Comparison of ENCODE assay signal across 8 cellular contexts in the genomic region with DNA sequence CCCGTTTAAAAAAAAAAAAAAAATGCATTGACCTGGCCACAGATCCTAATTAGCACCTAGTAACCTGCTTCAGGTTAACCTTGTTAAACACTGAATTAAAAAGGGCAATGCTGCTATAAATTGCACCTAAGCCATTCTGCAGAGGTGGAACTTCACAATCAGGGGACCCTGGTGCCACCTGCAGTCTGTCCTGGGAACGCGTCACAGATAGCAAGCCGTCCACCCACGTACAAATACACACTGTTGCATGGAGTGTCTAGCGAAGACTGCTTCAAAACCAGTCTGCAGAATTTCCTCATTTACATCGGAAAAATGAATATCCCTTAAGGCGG.
A peak's percentile ranks its signal among the peaks of the same experiment; 100 is the strongest.
DNase-seq lines count a peak whose midpoint lies in the region; ATAC-seq and TF ChIP-seq lines count a peak whose summit lies in the region.

No MANE protein-coding gene starts in this region.

- H3K9ac ChIP-seq in duodenal mucosa (ENCODE audit: low read depth in 1 of 2, low read length in 2 of 2) = peak overlapping the region in 1 of 2 donors; percentile 14

- TF ChIP-seq POLR2A in tibial nerve (IDR thresholded peaks at IDR 0.05) = no peak

- peaks cover 8% of the 10 kb centered on the region for H3K9me3 Mint-ChIP-seq in mesothelial cell of epicardium

- no peak for TF ChIP-seq EP300 in tibial nerve (IDR thresholded peaks at IDR 0.05)

- H3K4me1 Mint-ChIP-seq in mesothelial cell of epicardium = peaks cover 12% of the 10 kb centered on the region

- peaks cover 3% of the 10 kb centered on the region for H3K36me3 Mint-ChIP-seq in mesothelial cell of epicardium

- H3K4me3 Mint-ChIP-seq in mesothelial cell of epicardium = peak overlapping the region; percentile 84

- H3K27ac ChIP-seq in duodenal mucosa (ENCODE audit: low read depth, low read length) (no peak overlapping the region), tibial nerve (peak overlapping the region in 2 of 4 donors; percentile 22 to 69)

- H3K27ac Mint-ChIP-seq in mesothelial cell of epicardium = peak overlapping the region; percentile 77

- peak; percentile 72 for ATAC-seq in HG03521 (IDR thresholded peaks at IDR 0.05; ENCODE audit: unreplicated experiment)

- H3K4me1 ChIP-seq in duodenal mucosa (ENCODE audit: control insufficient read depth in 1 of 2, insufficient read depth in 2 of 2, low read length in 2 of 2) (peaks cover 3 to 9% of the 10 kb centered on the region in 2 donors), tibial nerve (peaks cover 0 to 22% (median 3%) of the 10 kb centered on the region in 4 donors)

- TF ChIP-seq CTCF in GM20000 (IDR thresholded peaks at IDR 0.05; ENCODE audit: extremely low read depth, missing control alignments) (peak; percentile 35), mesothelial cell of epicardium (IDR thresholded peaks at IDR 0.05; ENCODE audit: unreplicated experiment) (no peak), tibial nerve (IDR thresholded peaks at IDR 0.05) (peak in 4 of 5 experiments; percentile 12 to 32 (median 23))

- H3K27me3 ChIP-seq in duodenal mucosa (ENCODE audit: control insufficient read depth in 1 of 2, insufficient read depth in 2 of 2, low read length in 2 of 2) = peaks cover 0 to 3% of the 10 kb centered on the region in 2 donors
- no peaks in the 10 kb centered on the region for H3K27me3 ChIP-seq in tibial nerve

- no peaks in the 10 kb centered on the region for H3K9me3 ChIP-seq in duodenal mucosa (ENCODE audit: control insufficient read depth in 1 of 2, low read length in 2 of 2)
- H3K9me3 ChIP-seq in tibial nerve = peaks cover 0 to under 1% (median 0%) of the 10 kb centered on the region in 4 donors

- WGBS in tibial nerve, 2 donors = 1 to 3% methylated on average over 8 of the region's 8 CpGs

- H3K36me3 ChIP-seq in duodenal mucosa (ENCODE audit: control insufficient read depth in 1 of 2, insufficient read depth in 2 of 2, low read length in 2 of 2) (no peaks in the 10 kb centered on the region), tibial nerve (no peaks in the 10 kb centered on the region)

- DNase-seq in GDM1 (lab: John Stamatoyannopoulos, UW) = peak; percentile 80
- peak; percentile 80 for DNase-seq in GM20000 (ENCODE audit: low spot score)
- DNase-seq in SHP77 (lab: John Stamatoyannopoulos, UW) = peak; percentile 55 to 82
- DNase-seq in mesothelial cell of epicardium (ENCODE audit: low spot score in 2 of 2, unreplicated experiment in 2 of 2) = no peak
- DNase-seq in tibial nerve (ENCODE audit: low spot score in 2 of 2) = peak in 1 of 2 donors; percentile 25
- DNase-seq in globus pallidus (ENCODE audit: low spot score) = no peak

- H3K4me3 ChIP-seq in duodenal mucosa (ENCODE audit: low read depth in 1 of 2, low read length in 2 of 2) (peak overlapping the region; percentile 66 to 72), tibial nerve (peak overlapping the region; percentile 34 to 62 (median 44))

- H3K27me3 Mint-ChIP-seq in mesothelial cell of epicardium (ENCODE audit: low read depth) = peaks cover 9% of the 10 kb centered on the region

Comparison
In these comparisons a context has a peak if more than half of its experiments do, and no peak if none do; other contexts are left out.
1. DNase-seq: peak in GDM1 (single experiment), GM20000 (single experiment) and SHP77 (2 of 2); none in mesothelial cell of epicardium (0 of 2) and globus pallidus (single experiment).